ENCODE assay signal across 26 cellular contexts in the genomic region with DNA sequence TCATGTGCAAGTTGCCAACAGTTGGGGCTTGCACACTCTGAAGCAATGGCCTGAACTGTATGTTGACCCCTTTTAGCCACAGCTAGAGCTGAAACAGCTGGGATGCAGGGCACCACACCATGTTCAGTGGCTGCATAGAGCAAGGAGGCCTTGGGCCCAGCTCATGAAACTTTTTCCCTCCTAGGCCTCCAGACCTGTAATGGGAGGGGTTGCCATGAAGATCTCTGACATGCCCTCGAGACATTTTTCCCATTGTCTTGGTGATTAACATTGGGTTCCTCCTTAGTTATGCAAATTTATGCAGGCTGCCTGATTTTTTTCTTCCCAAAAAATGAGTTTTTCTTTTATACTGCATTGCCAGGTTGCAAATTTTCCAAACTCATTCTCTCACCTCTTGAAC.
"Had no signal": no experiment of that assay in that cellular context is flagged by ENCODE, and none has a peak within 500 bp of the region (broad histone marks: within the 10 kb centered on the region; RNA-seq: fewer than 3 reads in every experiment).

No MANE protein-coding gene starts in this region.

- H3K27ac ChIP-seq: colonic mucosa, epithelial cell of prostate, gastrocnemius medialis, lower lobe of right lung, neutrophil, pancreas, right lobe of liver, thoracic aorta, tibial nerve, upper lobe of left lung had no signal

- DNase-seq: colonic mucosa; effector CD8-positive, alpha-beta T cell; endodermal cell; foreskin fibroblast; gastrocnemius medialis; head of caudate nucleus; immature natural killer cell; islet precursor cell; left ventricle myocardium superior; lower lobe of right lung; natural killer cell; pancreas; right lobe of liver; small intestine; stimulated activated CD4-positive, alpha-beta T cell treated with anti-CD3 and anti-CD28 coated beads, Interleukin-15, amount 100 ng/mL, for 24 hours; stimulated activated CD4-positive, alpha-beta T cell treated with anti-CD3 and anti-CD28 coated beads, Interleukin-2, amount 100 ng/mL, for 48 hours; stimulated activated naive B cell treated with anti-CD40 and anti-IgM and Interleukin-4, amounts not matched to agents 10 μg/mL and 1 μg/mL and 100 μg/mL, for 72 hours; upper lobe of left lung had no signal

- H3K27me3 Mint-ChIP-seq: dendritic cell treated with granulocyte-macrophage colony-stimulating factor and Interleukin-4, amounts not matched to agents 40 ng/mL and 50 ng/mL, for 4 days; stimulated activated naive B cell treated with anti-CD40 and anti-IgM and Interleukin-4, amounts not matched to agents 10 μg/mL and 1 μg/mL and 100 μg/mL, for 72 hours; stimulated activated naive CD8-positive, alpha-beta T cell treated with anti-CD3 and anti-CD28 coated beads, Interleukin-15, Interleukin-2, amounts not matched to agents 100 ng/mL and 50 ng/mL, for 24 hours had no signal

- H3K27ac Mint-ChIP-seq: dendritic cell treated with granulocyte-macrophage colony-stimulating factor and Interleukin-4, amounts not matched to agents 40 ng/mL and 50 ng/mL, for 4 days; endodermal cell; immature natural killer cell; natural killer cell; stimulated activated naive B cell treated with anti-CD40 and anti-IgM and Interleukin-4, amounts not matched to agents 10 μg/mL and 1 μg/mL and 100 μg/mL, for 72 hours; stimulated activated naive CD8-positive, alpha-beta T cell treated with anti-CD3 and anti-CD28 coated beads, Interleukin-15, Interleukin-2, amounts not matched to agents 100 ng/mL and 50 ng/mL, for 24 hours had no signal

- H3K27me3 ChIP-seq: colonic mucosa, gastrocnemius medialis, neutrophil, pancreas, right lobe of liver, tibial nerve, upper lobe of left lung had no signal

- FAIRE-seq: pancreas, small intestine, urothelium cell line had no signal

- ATAC-seq: esophagus mucosa; gastrocnemius medialis; left ventricle myocardium superior; lower lobe of right lung; natural killer cell; pancreas; right lobe of liver; stimulated activated naive B cell treated with anti-CD40 and anti-IgM and Interleukin-4, amounts not matched to agents 10 μg/mL and 1 μg/mL and 100 μg/mL, for 72 hours had no signal

- H3K4me1 Mint-ChIP-seq: endodermal cell; immature natural killer cell; natural killer cell; stimulated activated naive B cell treated with anti-CD40 and anti-IgM and Interleukin-4, amounts not matched to agents 10 μg/mL and 1 μg/mL and 100 μg/mL, for 72 hours had no signal

- H3K4me3 ChIP-seq: colonic mucosa, gastrocnemius medialis, lower lobe of right lung, pancreas, right lobe of liver, thoracic aorta, tibial nerve, upper lobe of left lung had no signal

- H3K9me3 ChIP-seq: colonic mucosa, gastrocnemius medialis, lower lobe of right lung, neutrophil, pancreas, right lobe of liver, thoracic aorta, tibial nerve had no signal

- H3K36me3 ChIP-seq: colonic mucosa, gastrocnemius medialis, lower lobe of right lung, neutrophil, pancreas, right lobe of liver, thoracic aorta, tibial nerve, upper lobe of left lung had no signal

- H3K36me3 Mint-ChIP-seq: natural killer cell; stimulated activated naive B cell treated with anti-CD40 and anti-IgM and Interleukin-4, amounts not matched to agents 10 μg/mL and 1 μg/mL and 100 μg/mL, for 72 hours had no signal

- H3K4me3 Mint-ChIP-seq: dendritic cell treated with granulocyte-macrophage colony-stimulating factor and Interleukin-4, amounts not matched to agents 40 ng/mL and 50 ng/mL, for 4 days; endodermal cell; immature natural killer cell; natural killer cell; stimulated activated naive B cell treated with anti-CD40 and anti-IgM and Interleukin-4, amounts not matched to agents 10 μg/mL and 1 μg/mL and 100 μg/mL, for 72 hours; stimulated activated naive CD8-positive, alpha-beta T cell treated with anti-CD3 and anti-CD28 coated beads, Interleukin-15, Interleukin-2, amounts not matched to agents 100 ng/mL and 50 ng/mL, for 24 hours had no signal

- H3K4me1 ChIP-seq: colonic mucosa, gastrocnemius medialis, lower lobe of right lung, pancreas, right lobe of liver, tibial nerve, upper lobe of left lung had no signal
